1 cellular context compared by ENCODE assay signal in the genomic region with DNA sequence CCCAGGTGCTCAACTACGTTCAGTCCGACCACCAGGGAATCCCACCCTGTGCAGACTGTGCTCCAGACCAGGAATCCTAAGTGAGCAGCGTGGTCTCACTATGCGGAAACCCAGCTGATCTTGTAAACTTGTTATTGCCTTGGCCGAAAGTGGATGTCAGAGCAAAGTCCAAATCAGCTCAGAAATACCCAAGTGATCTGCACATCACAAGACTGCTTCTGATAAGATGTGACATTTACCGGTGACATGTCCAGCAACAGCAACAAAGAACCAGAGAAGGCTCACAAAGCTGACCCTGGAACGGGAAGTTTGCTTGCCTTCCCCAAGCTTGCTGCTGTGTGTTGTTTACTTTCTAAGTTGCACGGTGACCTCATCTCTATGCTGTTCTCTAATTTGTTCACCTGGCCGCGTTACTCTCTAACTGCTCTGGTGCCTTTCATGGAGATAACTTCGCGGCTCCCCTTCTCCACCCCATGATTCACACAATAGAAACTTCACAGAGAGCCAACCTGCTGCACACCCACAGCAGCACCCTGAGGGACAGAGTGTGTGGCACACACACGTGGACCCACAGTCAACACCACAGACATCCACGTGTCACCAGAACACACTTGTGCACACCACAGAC.
TF ChIP-seq lines count a peak whose summit lies in the region.

No MANE protein-coding gene starts in this region.

TF ChIP-seq in GM12878, 131 proteins besides CTCF, POLR2A, EP300 and RAD21:
- TF ChIP-seq, protein P1, sequence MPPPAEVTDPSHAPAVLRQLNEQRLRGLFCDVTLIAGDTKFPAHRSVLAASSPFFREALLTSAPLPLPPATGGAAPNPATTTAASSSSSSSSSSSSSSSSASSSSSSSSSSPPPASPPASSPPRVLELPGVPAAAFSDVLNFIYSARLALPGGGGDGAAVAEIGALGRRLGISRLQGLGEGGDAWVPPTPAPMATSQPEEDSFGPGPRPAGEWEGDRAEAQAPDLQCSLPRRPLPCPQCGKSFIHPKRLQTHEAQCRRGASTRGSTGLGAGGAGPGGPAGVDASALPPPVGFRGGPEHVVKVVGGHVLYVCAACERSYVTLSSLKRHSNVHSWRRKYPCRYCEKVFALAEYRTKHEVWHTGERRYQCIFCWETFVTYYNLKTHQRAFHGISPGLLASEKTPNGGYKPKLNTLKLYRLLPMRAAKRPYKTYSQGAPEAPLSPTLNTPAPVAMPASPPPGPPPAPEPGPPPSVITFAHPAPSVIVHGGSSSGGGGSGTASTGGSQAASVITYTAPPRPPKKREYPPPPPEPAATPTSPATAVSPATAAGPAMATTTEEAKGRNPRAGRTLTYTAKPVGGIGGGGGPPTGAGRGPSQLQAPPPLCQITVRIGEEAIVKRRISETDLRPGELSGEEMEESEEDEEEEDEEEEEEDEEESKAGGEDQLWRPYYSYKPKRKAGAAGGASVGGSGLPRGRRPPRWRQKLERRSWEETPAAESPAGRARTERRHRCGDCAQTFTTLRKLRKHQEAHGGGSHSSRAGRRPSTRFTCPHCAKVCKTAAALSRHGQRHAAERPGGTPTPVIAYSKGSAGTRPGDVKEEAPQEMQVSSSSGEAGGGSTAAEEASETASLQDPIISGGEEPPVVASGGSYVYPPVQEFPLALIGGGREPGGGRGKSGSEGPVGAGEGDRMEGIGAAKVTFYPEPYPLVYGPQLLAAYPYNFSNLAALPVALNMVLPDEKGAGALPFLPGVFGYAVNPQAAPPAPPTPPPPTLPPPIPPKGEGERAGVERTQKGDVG (CRISPR knock-in tag; IDR thresholded peaks at IDR 0.05) = no peak
- TF ChIP-seq, protein P2, sequence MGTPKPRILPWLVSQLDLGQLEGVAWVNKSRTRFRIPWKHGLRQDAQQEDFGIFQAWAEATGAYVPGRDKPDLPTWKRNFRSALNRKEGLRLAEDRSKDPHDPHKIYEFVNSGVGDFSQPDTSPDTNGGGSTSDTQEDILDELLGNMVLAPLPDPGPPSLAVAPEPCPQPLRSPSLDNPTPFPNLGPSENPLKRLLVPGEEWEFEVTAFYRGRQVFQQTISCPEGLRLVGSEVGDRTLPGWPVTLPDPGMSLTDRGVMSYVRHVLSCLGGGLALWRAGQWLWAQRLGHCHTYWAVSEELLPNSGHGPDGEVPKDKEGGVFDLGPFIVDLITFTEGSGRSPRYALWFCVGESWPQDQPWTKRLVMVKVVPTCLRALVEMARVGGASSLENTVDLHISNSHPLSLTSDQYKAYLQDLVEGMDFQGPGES (IDR thresholded peaks at IDR 0.05) = no peak
- TF ChIP-seq, protein P3, sequence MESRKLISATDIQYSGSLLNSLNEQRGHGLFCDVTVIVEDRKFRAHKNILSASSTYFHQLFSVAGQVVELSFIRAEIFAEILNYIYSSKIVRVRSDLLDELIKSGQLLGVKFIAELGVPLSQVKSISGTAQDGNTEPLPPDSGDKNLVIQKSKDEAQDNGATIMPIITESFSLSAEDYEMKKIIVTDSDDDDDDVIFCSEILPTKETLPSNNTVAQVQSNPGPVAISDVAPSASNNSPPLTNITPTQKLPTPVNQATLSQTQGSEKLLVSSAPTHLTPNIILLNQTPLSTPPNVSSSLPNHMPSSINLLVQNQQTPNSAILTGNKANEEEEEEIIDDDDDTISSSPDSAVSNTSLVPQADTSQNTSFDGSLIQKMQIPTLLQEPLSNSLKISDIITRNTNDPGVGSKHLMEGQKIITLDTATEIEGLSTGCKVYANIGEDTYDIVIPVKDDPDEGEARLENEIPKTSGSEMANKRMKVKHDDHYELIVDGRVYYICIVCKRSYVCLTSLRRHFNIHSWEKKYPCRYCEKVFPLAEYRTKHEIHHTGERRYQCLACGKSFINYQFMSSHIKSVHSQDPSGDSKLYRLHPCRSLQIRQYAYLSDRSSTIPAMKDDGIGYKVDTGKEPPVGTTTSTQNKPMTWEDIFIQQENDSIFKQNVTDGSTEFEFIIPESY (IDR thresholded peaks at IDR 0.05) = peak; percentile 57; the same call in 1 of the 2 replicates
- TF ChIP-seq NRF1 (conservative IDR thresholded peaks at IDR 0.05; ENCODE audit: low read depth, low read length) = no peak
- peak; percentile 15; the same call in 1 of the 2 replicates for TF ChIP-seq IKZF1 (conservative IDR thresholded peaks at IDR 0.05)
- TF ChIP-seq ATF7 (IDR thresholded peaks at IDR 0.05; ENCODE audit: low read depth) = peak; percentile 78
- TF ChIP-seq MXI1 (IDR thresholded peaks at IDR 0.05; ENCODE audit: low read depth, low read length) = no peak
- no peak for TF ChIP-seq JUND (IDR thresholded peaks at IDR 0.05; ENCODE audit: low read depth, low read length)
- no peak for TF ChIP-seq NBN (IDR thresholded peaks at IDR 0.05)
- peak in 1 of 2 experiments; percentile 53; a peak in 1 of 4 replicates for TF ChIP-seq BHLHE40 (IDR thresholded peaks at IDR 0.05; ENCODE audit: borderline replicate concordance in 1 of 2, low read depth in 2 of 2, low read length in 1 of 2)
- TF ChIP-seq RUNX3 (IDR thresholded peaks at IDR 0.05; ENCODE audit: low read length) = no peak
